ENCODE assay signal across 13 cellular contexts in the genomic region with DNA sequence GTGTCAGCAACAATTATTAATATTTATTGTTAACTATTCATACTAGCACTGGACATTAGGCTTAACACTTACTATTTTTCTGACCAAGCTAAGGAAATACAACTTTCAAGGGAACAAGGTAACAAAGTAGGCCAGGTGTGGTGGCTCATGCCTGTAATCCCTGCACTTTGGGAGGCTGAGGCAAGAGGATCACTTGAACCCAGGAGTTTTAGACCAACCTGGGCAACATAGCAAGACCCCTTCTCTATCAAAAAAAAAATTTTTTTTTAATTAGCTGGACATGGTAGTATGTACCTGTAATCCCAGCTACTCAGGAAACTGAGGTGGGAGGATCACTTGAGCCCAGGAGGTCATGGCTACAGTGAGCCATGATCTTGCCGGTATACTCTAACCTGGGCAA.
A peak's percentile ranks its signal among the peaks of the same experiment; 100 is the strongest.
DNase-seq lines count a peak whose midpoint lies in the region; ATAC-seq and TF ChIP-seq lines count a peak whose summit lies in the region.
"Had no signal": no experiment of that assay in that cellular context is flagged by ENCODE, and none has a peak within 500 bp of the region (broad histone marks: within the 10 kb centered on the region; RNA-seq: fewer than 3 reads in every experiment).

No MANE protein-coding gene starts in this region.

- H3K27me3 ChIP-seq in thyroid gland: no peaks in the 10 kb centered on the region
- H3K27me3 ChIP-seq: BLaER1 treated with 17β-estradiol and CSF1 and Interleukin-3, amounts not matched to agents 10 nM and 100 nM had no signal

- intact Hi-C loops in Calu3 (cut with micrococcal nuclease; ENCODE audit: unreplicated experiment): no loop called here
- intact Hi-C loops in thyroid gland (cut with DNase I): no loop called here

- H3K9me3 ChIP-seq in thyroid gland: no peaks in the 10 kb centered on the region
- H3K9me3 ChIP-seq: HAP-1 had no signal

- ATAC-seq in central memory CD8-positive, alpha-beta T cell (replicated peaks; ENCODE audit: extremely low read depth, poor library complexity, severe bottlenecking): no peak
- no peak for ATAC-seq in GM18868 (IDR thresholded peaks at IDR 0.05; ENCODE audit: unreplicated experiment)

- H3K4me1 Mint-ChIP-seq in Calu3 (ENCODE audit: low read depth, unreplicated experiment): peaks cover 29% of the 10 kb centered on the region
- H3K4me1 Mint-ChIP-seq in central memory CD8-positive, alpha-beta T cell: peaks cover 35% of the 10 kb centered on the region
- H3K4me1 Mint-ChIP-seq in nephron: peaks cover 23% of the 10 kb centered on the region

- H3K27ac ChIP-seq in thyroid gland: no peak overlapping the region
- H3K27ac ChIP-seq: BLaER1 treated with 17β-estradiol and CSF1 and Interleukin-3, amounts not matched to agents 10 nM and 100 nM had no signal

- no peak for TF ChIP-seq POLR2A in thyroid gland (IDR thresholded peaks at IDR 0.05)

- H3K9me3 Mint-ChIP-seq in Calu3 (ENCODE audit: low read depth, unreplicated experiment): no peaks in the 10 kb centered on the region
- H3K9me3 Mint-ChIP-seq in central memory CD8-positive, alpha-beta T cell: no peaks in the 10 kb centered on the region
- H3K9me3 Mint-ChIP-seq in nephron: no peaks in the 10 kb centered on the region
- H3K9me3 Mint-ChIP-seq: HFFc6 had no signal

- H3K36me3 ChIP-seq in thyroid gland: no peaks in the 10 kb centered on the region
- H3K36me3 ChIP-seq: HAP-1 had no signal

- H3K36me3 Mint-ChIP-seq in Calu3 (ENCODE audit: insufficient read depth, unreplicated experiment) (peaks cover 14% of the 10 kb centered on the region), nephron (ENCODE audit: low read depth) (peaks cover 28% of the 10 kb centered on the region)
- peaks cover 2% of the 10 kb centered on the region for H3K36me3 Mint-ChIP-seq in central memory CD8-positive, alpha-beta T cell (ENCODE audit: insufficient read depth)

- H3K27me3 Mint-ChIP-seq in Calu3 (ENCODE audit: unreplicated experiment) (no peaks in the 10 kb centered on the region), nephron (ENCODE audit: low read depth) (no peaks in the 10 kb centered on the region)
- no peaks in the 10 kb centered on the region for H3K27me3 Mint-ChIP-seq in central memory CD8-positive, alpha-beta T cell
- H3K27me3 Mint-ChIP-seq: CD4-positive, CD25-positive, alpha-beta regulatory T cell had no signal

- peaks cover 5 to 8% of the 10 kb centered on the region in 2 donors for H3K4me1 ChIP-seq in thyroid gland

- CTCF ChIA-PET in Calu3 (lab: Charles Lee): interaction anchor here (0.7 to 1.8 kb wide), 3 partner anchors 8 to 370 kb away, joined by 3 to 10 read pairs (median 5); no protein-coding TSS in a partner anchor

- no peak overlapping the region for H3K4me3 ChIP-seq in thyroid gland (replicated peaks in 1 of 3)
- H3K4me3 ChIP-seq: BLaER1 treated with 17β-estradiol and CSF1 and Interleukin-3, amounts not matched to agents 10 nM and 100 nM; HAP-1 had no signal

- BruUV-seq in Calu3 (replicated peaks; lab: Mats Ljungman, UMichigan): no TSS peak

- H3K27ac Mint-ChIP-seq in Calu3 (ENCODE audit: unreplicated experiment) (peak overlapping the region; percentile 40), nephron (peak overlapping the region in 2 of 3 experiments; percentile 53 to 85)
- peak overlapping the region; percentile 78 for H3K27ac Mint-ChIP-seq in central memory CD8-positive, alpha-beta T cell (ENCODE audit: low read depth)
- H3K27ac Mint-ChIP-seq: CD4-positive, CD25-positive, alpha-beta regulatory T cell; HFFc6 had no signal

- TF ChIP-seq CTCF in Calu3 (IDR thresholded peaks at IDR 0.05; ENCODE audit: unreplicated experiment) (no peak), nephron (IDR thresholded peaks at IDR 0.05; ENCODE audit: unreplicated experiment in 3 of 3) (no peak), thyroid gland (IDR thresholded peaks at IDR 0.05) (no peak)

- no peak for DNase-seq in Calu3
- no peak for DNase-seq in central memory CD8-positive, alpha-beta T cell (ENCODE audit: low spot score in 2 of 2)
- no peak for DNase-seq in thyroid gland
- no peak for DNase-seq in NCI-H526 (lab: John Stamatoyannopoulos, UW)
- DNase-seq in COLO829 (ENCODE audit: low spot score): no peak
- DNase-seq: AML-193; CD4-positive, CD25-positive, alpha-beta regulatory T cell; GF-D8; HFFc6 had no signal

- H3K4me3 Mint-ChIP-seq in Calu3 (ENCODE audit: low read depth, unreplicated experiment) (no peak overlapping the region), nephron (no peak overlapping the region)
- no peak overlapping the region for H3K4me3 Mint-ChIP-seq in central memory CD8-positive, alpha-beta T cell
- H3K4me3 Mint-ChIP-seq: CD4-positive, CD25-positive, alpha-beta regulatory T cell; HFFc6 had no signal

- WGBS in thyroid gland, 2 donors: 97 to 100% methylated on average over 1 of the region's 1 CpG
